Comparison of ENCODE assay signal across 8 cellular contexts in the genomic region with DNA sequence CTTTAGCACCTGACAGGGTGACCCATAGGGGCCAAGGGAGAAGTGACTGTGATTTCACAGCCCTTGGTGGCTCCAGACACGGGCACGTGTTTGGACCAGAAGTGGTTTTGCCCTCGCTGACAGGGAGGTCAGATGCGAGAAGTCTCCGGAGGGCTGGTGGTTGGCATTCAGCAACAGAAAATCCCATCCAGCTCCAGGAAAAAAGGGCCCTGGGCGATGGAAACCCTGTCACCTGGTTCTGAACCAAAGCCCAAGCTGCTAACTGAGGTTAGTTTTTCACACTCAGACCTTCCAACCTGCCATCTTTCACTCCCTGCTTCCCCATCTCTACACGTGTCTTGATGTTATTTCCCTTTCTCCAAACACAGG.
DNase-seq lines count a peak whose midpoint lies in the region; ATAC-seq and TF ChIP-seq lines count a peak whose summit lies in the region.

No MANE protein-coding gene starts in this region.

- H3K79me2 ChIP-seq in MM.1S (ENCODE audit: low read length), result no peaks in the 10 kb centered on the region

- no peaks in the 10 kb centered on the region for H3K9me2 ChIP-seq in MM.1S (replicated peaks; ENCODE audit: insufficient read depth, low read length)

- H3K4me1 Mint-ChIP-seq in natural killer cell treated with Interleukin-12 subunit alpha and Interleukin-12 subunit beta and Interleukin-15 and Interleukin-18, amount 100 ng/mL, for 72 hours (ENCODE audit: low read depth in 2 of 2), result no peaks in the 10 kb centered on the region

- H3K36me3 Mint-ChIP-seq in natural killer cell treated with Interleukin-12 subunit alpha and Interleukin-12 subunit beta and Interleukin-15 and Interleukin-18, amount 100 ng/mL, for 72 hours, result no peaks in the 10 kb centered on the region

- H2AFZ ChIP-seq in MM.1S (ENCODE audit: low read length), result no peak overlapping the region

- WGBS in gastroesophageal sphincter (ENCODE audit: low coverage in 1 of 2), 2 donors, result 36 to 37% methylated on average over 7 of the region's 7 CpGs
- WGBS in psoas muscle, 3 donors, result 9 to 24% (median 15%) methylated on average over 7 of the region's 7 CpGs

- H3K27ac ChIP-seq in HUES6 (ENCODE audit: low read depth, low read length) (peak overlapping the region; percentile 3; the same call in 1 of the 2 replicates), gastroesophageal sphincter (peak overlapping the region; percentile 76 to 94 (median 87)), psoas muscle (peak overlapping the region; percentile 85), MM.1S (ENCODE audit: low read length) (no peak overlapping the region)

- TF ChIP-seq POLR2A in gastroesophageal sphincter (IDR thresholded peaks at IDR 0.05), result no peak

- no peak for TF ChIP-seq CTCF in gastroesophageal sphincter (IDR thresholded peaks at IDR 0.05)
- no peak for TF ChIP-seq CTCF in psoas muscle (IDR thresholded peaks at IDR 0.05)
- no peak for TF ChIP-seq CTCF in MM.1S (IDR thresholded peaks at IDR 0.05; ENCODE audit: low read length)

- H3K4me3 ChIP-seq in HUES6 (ENCODE audit: low read depth, low read length), result peak overlapping the region; percentile 57; the same call in 1 of the 2 replicates
- H3K4me3 ChIP-seq in gastroesophageal sphincter, result peak overlapping the region; percentile 51 to 53
- peak overlapping the region; percentile 67 for H3K4me3 ChIP-seq in psoas muscle
- no peak overlapping the region for H3K4me3 ChIP-seq in MM.1S (ENCODE audit: low read length)

- H3K27me3 Mint-ChIP-seq in natural killer cell treated with Interleukin-12 subunit alpha and Interleukin-12 subunit beta and Interleukin-15 and Interleukin-18, amount 100 ng/mL, for 72 hours, result peaks cover 13 to 20% of the 10 kb centered on the region in 2 donors

- H3K4me3 Mint-ChIP-seq in natural killer cell treated with Interleukin-12 subunit alpha and Interleukin-12 subunit beta and Interleukin-15 and Interleukin-18, amount 100 ng/mL, for 72 hours, result no peak overlapping the region

- no peaks in the 10 kb centered on the region for H4K20me1 ChIP-seq in MM.1S (ENCODE audit: insufficient read depth, low read length)

- DNase-seq in psoas muscle (peak in 1 of 2 donors; percentile 24), SW480 (ENCODE audit: low spot score) (no peak), GF-D8 (lab: John Stamatoyannopoulos, UW) (no peak), MM.1S (no peak)
- no peak for DNase-seq in natural killer cell treated with Interleukin-12 subunit alpha and Interleukin-12 subunit beta and Interleukin-15 and Interleukin-18, amount 100 ng/mL, for 72 hours (ENCODE audit: low spot score)

- H3K4me1 ChIP-seq in HUES6 (ENCODE audit: control insufficient read depth, insufficient read depth, low read length) (peaks cover 33% of the 10 kb centered on the region), gastroesophageal sphincter (peaks cover 0 to 52% (median 10%) of the 10 kb centered on the region in 3 donors), psoas muscle (peaks cover 38% of the 10 kb centered on the region), MM.1S (ENCODE audit: low read length) (no peaks in the 10 kb centered on the region)

- TF ChIP-seq EP300 in gastroesophageal sphincter (IDR thresholded peaks at IDR 0.05), result no peak

- no peak overlapping the region for H3K4me2 ChIP-seq in MM.1S (ENCODE audit: low read depth, low read length)

- H3K9me3 Mint-ChIP-seq in natural killer cell treated with Interleukin-12 subunit alpha and Interleukin-12 subunit beta and Interleukin-15 and Interleukin-18, amount 100 ng/mL, for 72 hours, result no peaks in the 10 kb centered on the region

- H3K9ac ChIP-seq in HUES6 (ENCODE audit: low read length) (peak overlapping the region; percentile 39), MM.1S (ENCODE audit: low read length) (no peak overlapping the region)

- H3K9me3 ChIP-seq in HUES6 (ENCODE audit: control insufficient read depth, insufficient read depth, low read depth, low read length) (no peaks in the 10 kb centered on the region), gastroesophageal sphincter (no peaks in the 10 kb centered on the region), psoas muscle (no peaks in the 10 kb centered on the region), MM.1S (replicated peaks; ENCODE audit: insufficient read depth, low read length) (no peaks in the 10 kb centered on the region)

- no peaks in the 10 kb centered on the region for H3K36me3 ChIP-seq in HUES6 (ENCODE audit: control insufficient read depth, insufficient read depth, low read length)
- H3K36me3 ChIP-seq in gastroesophageal sphincter, result no peaks in the 10 kb centered on the region
- no peaks in the 10 kb centered on the region for H3K36me3 ChIP-seq in psoas muscle (ENCODE audit: insufficient read depth in 1 of 2, low read depth in 1 of 2)
- H3K36me3 ChIP-seq in MM.1S (replicated peaks; ENCODE audit: insufficient read depth, low read length), result no peaks in the 10 kb centered on the region

- no peaks in the 10 kb centered on the region for H3F3A ChIP-seq in MM.1S (ENCODE audit: insufficient read depth, low read length)

- ATAC-seq in GM19452 (IDR thresholded peaks at IDR 0.05; ENCODE audit: unreplicated experiment), result peak; percentile 25
- no peak for ATAC-seq in gastroesophageal sphincter
- ATAC-seq in psoas muscle, result peak; percentile 6 to 16 (median 12)
- no peak for ATAC-seq in natural killer cell treated with Interleukin-12 subunit alpha and Interleukin-12 subunit beta and Interleukin-15 and Interleukin-18, amount 100 ng/mL, for 72 hours

- H3K27ac Mint-ChIP-seq in natural killer cell treated with Interleukin-12 subunit alpha and Interleukin-12 subunit beta and Interleukin-15 and Interleukin-18, amount 100 ng/mL, for 72 hours, result no peak overlapping the region

- intact Hi-C loops in psoas muscle (cut with DNase I), result loop anchor here (5.0 kb wide), 3 partner anchors 58 to 293 kb away; no protein-coding TSS in a partner anchor

- H3K27me3 ChIP-seq in HUES6 (ENCODE audit: control insufficient read depth, insufficient read depth, low read length) (no peaks in the 10 kb centered on the region), gastroesophageal sphincter (no peaks in the 10 kb centered on the region), psoas muscle (ENCODE audit: insufficient read depth in 3 of 3, low read length in 2 of 3) (no peaks in the 10 kb centered on the region), MM.1S (replicated peaks; ENCODE audit: insufficient read depth, low read length) (no peaks in the 10 kb centered on the region)

Comparison
In these comparisons a context has a peak if more than half of its experiments do, and no peak if none do; other contexts are left out.
1. ATAC-seq: peak in GM19452 (single experiment) and psoas muscle (4 of 4); none in gastroesophageal sphincter (single experiment) and natural killer cell treated with Interleukin-12 subunit alpha and Interleukin-12 subunit beta and Interleukin-15 and Interleukin-18, amount 100 ng/mL, for 72 hours (0 of 2).